19 cellular contexts compared by ENCODE assay signal in the genomic region with DNA sequence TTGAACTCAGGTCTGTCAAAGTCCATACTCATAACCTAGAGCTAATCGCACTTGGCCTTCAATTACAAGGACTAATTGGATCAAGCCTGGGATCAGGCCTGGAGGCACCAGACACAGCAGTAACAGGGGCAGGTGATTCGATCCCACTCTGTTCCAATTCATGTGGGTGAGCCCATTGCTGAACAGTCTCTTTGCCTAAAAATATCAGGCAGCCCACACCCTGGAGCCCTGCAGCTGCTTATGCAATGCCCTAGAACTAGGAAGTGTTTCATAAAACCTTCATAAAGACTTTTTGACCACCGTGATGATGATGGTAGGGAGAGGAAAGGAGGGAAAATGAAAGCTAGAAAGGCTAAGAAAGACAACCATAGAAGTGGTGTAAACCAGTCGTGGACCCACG.
"Had no signal": no experiment of that assay in that cellular context is flagged by ENCODE, and none has a peak within 500 bp of the region (broad histone marks: within the 10 kb centered on the region; RNA-seq: fewer than 3 reads in every experiment).

No MANE protein-coding gene starts in this region.

- H3K4me3 ChIP-seq: esophagus squamous epithelium, left lung, lung, mucosa of descending colon, right lobe of liver, tibial nerve had no signal

- H3K27me3 ChIP-seq: right lobe of liver, tibial nerve had no signal

- ATAC-seq: activated T-cell treated with anti-CD3 and anti-CD28 coated beads, Interleukin-2, amount 50 U/mL, for 4 hours; left lung; right lobe of liver; T-helper 17 cell had no signal

- H3K27ac ChIP-seq: esophagus squamous epithelium, left lung, right lobe of liver, tibial nerve had no signal

- DNase-seq: activated CD4-positive, alpha-beta memory T cell treated with anti-CD3 and anti-CD28 coated beads, Interleukin-2, amount 10 ng/mL, durations not matched to agents 7 days and 5 days; activated CD4-positive, alpha-beta T cell treated with anti-CD3 and anti-CD28 coated beads, Interleukin-2, amount 10 ng/mL, durations not matched to agents 24 days and 14 days; activated CD4-positive, CD25-positive, alpha-beta regulatory T cell treated with anti-CD3 and anti-CD28 coated beads, Interleukin-2, amount 50 U/mL, for 72 hours; activated CD8-positive, alpha-beta memory T cell treated with anti-CD3 and anti-CD28 coated beads, Interleukin-2, amount 50 U/mL, for 48 hours; activated effector memory CD4-positive, alpha-beta T cell treated with Interleukin-2 at 50 U/mL for 16 hours; activated naive CD4-positive, alpha-beta T cell treated with Interleukin-2 at 50 U/mL for 16 hours; activated T-cell treated with anti-CD3 and anti-CD28 coated beads, Interleukin-2, amount 50 U/mL, for 4 hours; anterior cingulate cortex; esophagus squamous epithelium; foreskin melanocyte; left lung; mucosa of descending colon; right lobe of liver; stimulated activated CD4-positive, alpha-beta T cell treated with anti-CD3 and anti-CD28 coated beads, Interleukin-2, amount 100 ng/mL, for 48 hours; stimulated activated naive CD4-positive, alpha-beta T cell treated with Interleukin-2 at 50 U/mL for 16 hours; T-helper 17 cell; T1000 had no signal

- H3K4me1 ChIP-seq: left lung, right lobe of liver, tibial nerve had no signal

- H3K36me3 ChIP-seq: esophagus squamous epithelium, left lung, right lobe of liver, tibial nerve had no signal

- H3K9me3 ChIP-seq: esophagus squamous epithelium, left lung, mucosa of descending colon, right lobe of liver, tibial nerve had no signal
